ENCODE assay signal across 4 cellular contexts in genomic region chr1:103436568-103437100, GRCh38.
DNase-seq lines count a peak whose midpoint lies in the region; ATAC-seq and TF ChIP-seq lines count a peak whose summit lies in the region.
"Not testable (repeated sequence)": the region's sequence is repeated elsewhere in the genome, so short reads cannot be mapped to it uniquely, and the experiment has no call there.

No MANE protein-coding gene starts in this region.

- POLR2A ChIA-PET in SK-N-SH (lab: Yijun Ruan, JAX): not testable (repeated sequence)

- H4K20me1 ChIP-seq in SK-N-SH (ENCODE audit: insufficient read depth): not testable (repeated sequence)

- H3K9me3 ChIP-seq in BE2C, SK-N-SH: not testable (repeated sequence)

- not testable (repeated sequence) for ATAC-seq in SK-N-SH treated with all-trans-retinoic acid at 6 μM for 48 hours

- not testable (repeated sequence) for H3K27me3 ChIP-seq in BE2C; SK-N-SH (ENCODE audit: insufficient read depth)

- DNase-seq in BE2C (peak; percentile 60), SK-N-DZ (ENCODE audit: low spot score) (peak; percentile 91)
- not testable (repeated sequence) for DNase-seq in SK-N-SH

- H3K27ac ChIP-seq in SK-N-SH (ENCODE audit: low read depth in 2 of 2, low read length in 1 of 2): peak overlapping the region in 1 of 2 experiments; percentile 16; a peak in 1 of 4 replicates

- H3K36me3 ChIP-seq in BE2C; SK-N-SH (replicated peaks in 1 of 2; ENCODE audit: control insufficient read depth in 1 of 2, insufficient read depth in 2 of 2, low read length in 1 of 2): not testable (repeated sequence)

- H3K9ac ChIP-seq in SK-N-SH: not testable (repeated sequence)

- TF ChIP-seq CTCF in BE2C (IDR thresholded peaks at IDR 0.05; ENCODE audit: low read depth, low read length); SK-N-SH (IDR thresholded peaks at IDR 0.05): not testable (repeated sequence)

- H3K4me3 ChIP-seq in BE2C (ENCODE audit: low read depth, low read length); SK-N-SH (ENCODE audit: low read depth in 2 of 2, low read length in 1 of 2): not testable (repeated sequence)

- peaks cover 21% of the 10 kb centered on the region for H3K4me1 ChIP-seq in BE2C
- H3K4me1 ChIP-seq in SK-N-SH (ENCODE audit: control insufficient read depth in 1 of 2, insufficient read depth in 2 of 2, low read depth in 1 of 2, low read length in 1 of 2): not testable (repeated sequence)

- H3K9me2 ChIP-seq in SK-N-SH: not testable (repeated sequence)

- H3F3A ChIP-seq in SK-N-SH (replicated peaks; ENCODE audit: insufficient read depth): not testable (repeated sequence)

- not testable (repeated sequence) for H3K79me2 ChIP-seq in SK-N-SH (ENCODE audit: insufficient read depth)

- H3K4me2 ChIP-seq in SK-N-SH: not testable (repeated sequence)

- H2AFZ ChIP-seq in SK-N-SH (ENCODE audit: low read depth): not testable (repeated sequence)

- TF ChIP-seq EP300 in SK-N-SH (IDR thresholded peaks at IDR 0.05; ENCODE audit: borderline replicate concordance in 1 of 2, low read depth in 1 of 2, low read length in 1 of 2): peak in 1 of 2 experiments; percentile 89; a peak in 2 of 4 replicates

- CTCF ChIA-PET in SK-N-SH (lab: Yijun Ruan, JAX): not testable (repeated sequence)

- TF ChIP-seq RAD21 in SK-N-SH (IDR thresholded peaks at IDR 0.05; ENCODE audit: low read length): not testable (repeated sequence)

- 22% methylated on average over 4 of the region's 4 CpGs for WGBS in SK-N-SH (ENCODE audit: low lambda C conversion rate)

TF ChIP-seq in SK-N-SH, 30 proteins besides CTCF, POLR2A, EP300 and RAD21:
- TF ChIP-seq PBX3 (IDR thresholded peaks at IDR 0.05): peak; percentile 35
- peak; percentile 84 for TF ChIP-seq RCOR1 (IDR thresholded peaks at IDR 0.05; ENCODE audit: low read length)
- TF ChIP-seq GATA2 (CRISPR knock-in tag; IDR thresholded peaks at IDR 0.05): peak; percentile 94
- peak; percentile 36 for TF ChIP-seq CHD2 (IDR thresholded peaks at IDR 0.05; ENCODE audit: low read length, partially characterized antibody)
- peak; percentile 44 for TF ChIP-seq TCF12 (IDR thresholded peaks at IDR 0.05)
- 0 out of 2 replicates have a peak, but pooled peaks have one; percentile 14 for TF ChIP-seq JUND (IDR thresholded peaks at IDR 0.05)

TF ChIP-seq in SK-N-SH treated with all-trans-retinoic acid at 6 μM for 48 hours, 23 proteins besides CTCF, POLR2A, EP300 and RAD21:
- TF ChIP-seq ESRRG (CRISPR knock-in tag; IDR thresholded peaks at IDR 0.05) (0 out of 2 replicates have a peak, but pooled peaks have one; percentile 69), CREB5 (CRISPR knock-in tag; IDR thresholded peaks at IDR 0.05; ENCODE audit: low read depth) (peak; percentile 28; the same call in 1 of the 2 replicates), ARNTL (CRISPR knock-in tag; IDR thresholded peaks at IDR 0.05; ENCODE audit: borderline replicate concordance, low read depth) (0 out of 2 replicates have a peak, but pooled peaks have one; percentile 17), GLIS3 (CRISPR knock-in tag; IDR thresholded peaks at IDR 0.05) (0 out of 2 replicates have a peak, but pooled peaks have one; percentile 74), TSHZ2 (CRISPR knock-in tag; IDR thresholded peaks at IDR 0.05) (peak; percentile 71; the same call in 1 of the 2 replicates), TCF4 (CRISPR knock-in tag; IDR thresholded peaks at IDR 0.05; ENCODE audit: borderline replicate concordance) (peak; percentile 91), ISL1 (CRISPR knock-in tag; IDR thresholded peaks at IDR 0.05) (peak; percentile 95)
TF ChIP-seq in SK-N-SH treated with all-trans-retinoic acid at 6 μM for 48 hours: peak in this region for 7; not testable (repeated sequence) for 16.
